Comparison of ENCODE assay signal across 9 cellular contexts in genomic region chr21:36330904-36331303, GRCh38. TPM values are rescaled to one million over a fixed set of nuclear protein-coding genes. Genes with fewer than 3 reads are reported as not detected.
A peak's percentile ranks its signal among the peaks of the same experiment; 100 is the strongest.
DNase-seq lines count a peak whose midpoint lies in the region; ATAC-seq and FAIRE-seq lines count a peak whose summit lies in the region.
"Had no signal": no experiment of that assay in that cellular context is flagged by ENCODE, and none has a peak within 500 bp of the region (broad histone marks: within the 10 kb centered on the region; RNA-seq: fewer than 3 reads in every experiment).

No MANE protein-coding gene starts in this region.

- H3K36me3 Mint-ChIP-seq in activated naive CD8-positive, alpha-beta T cell treated with anti-CD3 and anti-CD28 coated beads, Interleukin-2, amount 50 U/mL, for 24 hours (ENCODE audit: low read depth), result peaks cover 7% of the 10 kb centered on the region

- DNase-seq in DMS 273 (lab: John Stamatoyannopoulos, UW; ENCODE audit: unreplicated experiment), result peak; percentile 72
- DNase-seq in DMS 273 treated with DMSO at 0.1 percent for 48 hours (lab: John Stamatoyannopoulos, UW), result no peak
- peak; percentile 55 for DNase-seq in HT-29 (ENCODE audit: low spot score)
- peak; percentile 57 for DNase-seq in RPMI7951 (ENCODE audit: low read depth)
- DNase-seq in activated naive CD8-positive, alpha-beta T cell treated with anti-CD3 and anti-CD28 coated beads, Interleukin-2, amount 50 U/mL, for 24 hours, result peak; percentile 34
- no peak for DNase-seq in left ventricle myocardium superior
- peak; percentile 64 for DNase-seq in small intestine

- H3K4me3 ChIP-seq in small intestine (ENCODE audit: low read depth in 1 of 2, low read length in 2 of 2), result no peak overlapping the region

- H3K4me1 Mint-ChIP-seq in activated naive CD8-positive, alpha-beta T cell treated with anti-CD3 and anti-CD28 coated beads, Interleukin-2, amount 50 U/mL, for 24 hours, result peaks cover 36% of the 10 kb centered on the region

- H3K36me3 ChIP-seq in small intestine (ENCODE audit: control insufficient read depth in 2 of 2, insufficient read depth in 2 of 2, low read length in 2 of 2), result peaks cover 0 to 2% of the 10 kb centered on the region in 2 donors

- H3K27ac Mint-ChIP-seq in activated naive CD8-positive, alpha-beta T cell treated with anti-CD3 and anti-CD28 coated beads, Interleukin-2, amount 50 U/mL, for 24 hours, result peak overlapping the region; percentile 37

- H3K4me1 ChIP-seq in small intestine (ENCODE audit: control insufficient read depth in 2 of 2, insufficient read depth in 1 of 2, low read depth in 1 of 2, low read length in 1 of 2), result peaks cover 0 to 7% of the 10 kb centered on the region in 2 donors

- H3K27ac ChIP-seq in small intestine (ENCODE audit: low read depth in 1 of 2, low read length in 1 of 2), result no peak overlapping the region

- H3K27me3 Mint-ChIP-seq in activated naive CD8-positive, alpha-beta T cell treated with anti-CD3 and anti-CD28 coated beads, Interleukin-2, amount 50 U/mL, for 24 hours, result no peaks in the 10 kb centered on the region

- WGBS in small intestine, 3 donors, result 31 to 46% (median 32%) methylated on average over 2 of the region's 2 CpGs

- intact Hi-C loops in left ventricle myocardium superior (cut with micrococcal nuclease), result loop anchor here (10.0 kb wide), 1 partner anchor 176 kb away; the partner anchor contains the start of gene DOP1B

- FAIRE-seq in small intestine (lab: Jason Lieb, UNC), result no peak
- FAIRE-seq: A204.1 had no signal

- H3K9me3 Mint-ChIP-seq in activated naive CD8-positive, alpha-beta T cell treated with anti-CD3 and anti-CD28 coated beads, Interleukin-2, amount 50 U/mL, for 24 hours, result no peaks in the 10 kb centered on the region

- no peaks in the 10 kb centered on the region for H3K27me3 ChIP-seq in small intestine (ENCODE audit: control insufficient read depth in 2 of 2, insufficient read depth in 2 of 2, low read length in 2 of 2)

- no peak overlapping the region for H3K4me3 Mint-ChIP-seq in activated naive CD8-positive, alpha-beta T cell treated with anti-CD3 and anti-CD28 coated beads, Interleukin-2, amount 50 U/mL, for 24 hours

- H3K9me3 ChIP-seq in small intestine (ENCODE audit: control insufficient read depth, low read depth), result no peaks in the 10 kb centered on the region

- peak; percentile 73 for ATAC-seq in activated naive CD8-positive, alpha-beta T cell treated with anti-CD3 and anti-CD28 coated beads, Interleukin-2, amount 50 U/mL, for 24 hours
- ATAC-seq in left ventricle myocardium superior (peak; percentile 79), HG03159 (IDR thresholded peaks at IDR 0.05; ENCODE audit: unreplicated experiment) (no peak)

RNA-seq across cellular contexts. Expression of gene MORC3, which starts 10.9 kb away (rescaled TPM):
- total RNA-seq in HT-29 (2014; rRNA removed; shearing (Covaris generic)), result 5.2 and 6.8 TPM in 2 replicates
- 25.5 and 29.7 TPM in 2 replicates for total RNA-seq in RPMI7951 (2014; rRNA removed; shearing (Covaris generic))
- 22.2 TPM for total RNA-seq in left ventricle myocardium superior
- 10 to 100 TPM in 1 of 3 donors, 1 to 10 TPM in 2; 8.6 to 11.4 (median 9.4) TPM for polyA plus RNA-seq in small intestine

RNA-seq across cellular contexts. Expression of gene CHAF1B, which starts 54.3 kb away (rescaled TPM):
- total RNA-seq in HT-29 (2014; rRNA removed; shearing (Covaris generic)), result 5.7 and 8.0 TPM in 2 replicates
- 8.4 and 10.3 TPM in 2 replicates for total RNA-seq in RPMI7951 (2014; rRNA removed; shearing (Covaris generic))
- total RNA-seq in left ventricle myocardium superior, result 0.52 TPM
- polyA plus RNA-seq in small intestine, result 1 to 10 TPM in 2 of 3 donors, under 1 TPM in 1; 0.89 to 4.1 (median 1.1) TPM

Comparison
In these comparisons a context has a peak if more than half of its experiments do, and no peak if none do; other contexts are left out.
1. DNase-seq: peak in DMS 273 (single experiment), HT-29 (single experiment), RPMI7951 (single experiment), activated naive CD8-positive, alpha-beta T cell treated with anti-CD3 and anti-CD28 coated beads, Interleukin-2, amount 50 U/mL, for 24 hours (single experiment) and small intestine (single experiment); none in DMS 273 treated with DMSO at 0.1 percent for 48 hours (single experiment) and left ventricle myocardium superior (single experiment).